ENCODE assay signal across 10 cellular contexts in the genomic region with DNA sequence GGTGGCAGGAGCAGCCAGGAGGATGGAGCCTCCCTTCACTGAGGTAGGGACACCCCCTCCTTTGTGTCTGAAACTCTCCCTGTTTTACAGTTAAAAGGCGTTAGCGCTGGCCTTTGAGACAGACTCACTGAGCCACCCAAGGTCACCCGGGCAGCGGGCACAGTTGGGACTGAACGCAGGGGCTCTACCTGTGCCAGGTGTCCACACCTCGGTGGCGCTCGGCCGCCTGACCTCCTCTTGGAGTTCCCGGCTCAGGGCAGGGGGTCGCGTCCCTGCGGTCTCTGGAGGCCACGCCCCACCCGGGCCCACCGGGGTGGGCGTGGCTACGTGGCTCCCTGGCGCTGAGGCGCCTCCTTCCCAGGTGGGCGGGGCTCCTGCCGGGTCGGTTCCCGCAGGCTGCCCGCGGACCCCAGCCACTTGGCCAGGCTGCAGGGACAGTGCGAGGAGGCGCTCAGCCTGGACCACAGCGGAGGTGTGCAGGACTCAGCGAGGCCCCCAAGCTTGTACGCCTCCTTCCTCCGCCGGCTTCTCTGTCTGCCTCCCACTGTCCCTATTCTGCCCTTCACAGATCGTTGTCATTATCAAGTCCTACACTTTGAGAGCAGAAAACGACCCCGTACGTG. TPM values are rescaled to one million over a fixed set of nuclear protein-coding genes. Genes with fewer than 3 reads are reported as not detected.
A peak's percentile ranks its signal among the peaks of the same experiment; 100 is the strongest.
DNase-seq lines count a peak whose midpoint lies in the region; ATAC-seq, FAIRE-seq and TF ChIP-seq lines count a peak whose summit lies in the region.
"Had no signal": no experiment of that assay in that cellular context is flagged by ENCODE, and none has a peak within 500 bp of the region (broad histone marks: within the 10 kb centered on the region; RNA-seq: fewer than 3 reads in every experiment).

No MANE protein-coding gene starts in this region.

- peak overlapping the region in 1 of 10 donors; percentile 25 for H3K27ac Mint-ChIP-seq in naive thymus-derived CD8-positive, alpha-beta T cell

- DNase-seq in right atrium auricular region (ENCODE audit: low spot score) (no peak), cardiac septum (ENCODE audit: low spot score) (no peak), coronary artery (ENCODE audit: low spot score) (no peak), Ammon's horn (ENCODE audit: low spot score) (no peak), A172 (ENCODE audit: low spot score) (no peak), urothelium cell line (ENCODE audit: low spot score) (no peak)
- peak in 2 of 10 donors; percentile 6 to 12 for DNase-seq in naive thymus-derived CD8-positive, alpha-beta T cell
- DNase-seq: NCI-H446 treated with DMSO at 0.1 percent for 48 hours had no signal

- peak overlapping the region; percentile 76 to 93 (median 86) for H3K4me3 Mint-ChIP-seq in naive thymus-derived CD8-positive, alpha-beta T cell

- intact Hi-C loops in cardiac septum (cut with DNase I), result loop anchor here (10.0 kb wide), 1 partner anchor 256 kb away; no protein-coding TSS in a partner anchor

- H3K9me3 Mint-ChIP-seq in naive thymus-derived CD8-positive, alpha-beta T cell, result peaks cover 0 to 11% (median 3%) of the 10 kb centered on the region in 9 donors

- POLR2A ChIA-PET in naive thymus-derived CD8-positive, alpha-beta T cell (lab: Charles Lee), result no interaction called here

- peaks cover 0 to 14% of the 10 kb centered on the region in 2 donors for H3K27me3 ChIP-seq in right atrium auricular region

- no peaks in the 10 kb centered on the region for H3K36me3 ChIP-seq in right atrium auricular region

- H3K36me3 Mint-ChIP-seq in naive thymus-derived CD8-positive, alpha-beta T cell, result no peaks in the 10 kb centered on the region

- peaks cover 0 to 7% of the 10 kb centered on the region in 2 donors for H3K4me1 ChIP-seq in right atrium auricular region

- TF ChIP-seq CTCF in right atrium auricular region (IDR thresholded peaks at IDR 0.05) (no peak), coronary artery (IDR thresholded peaks at IDR 0.05) (no peak)

- peaks cover 33 to 63% (median 47%) of the 10 kb centered on the region in 5 donors for H3K27me3 Mint-ChIP-seq in naive thymus-derived CD8-positive, alpha-beta T cell

- H3K4me1 Mint-ChIP-seq in naive thymus-derived CD8-positive, alpha-beta T cell, result peaks cover 15 to 24% (median 23%) of the 10 kb centered on the region in 4 donors

- no peak overlapping the region for H3K27ac ChIP-seq in right atrium auricular region
- no peak overlapping the region for H3K27ac ChIP-seq in coronary artery

- ATAC-seq in naive thymus-derived CD8-positive, alpha-beta T cell, result peak; percentile 30 to 48
- ATAC-seq in HG02885 (IDR thresholded peaks at IDR 0.05; ENCODE audit: poor library complexity, unreplicated experiment), result no peak

- FAIRE-seq in urothelium cell line (lab: Jason Lieb, UNC), result no peak

- H3K4me3 ChIP-seq in right atrium auricular region (peak overlapping the region; percentile 11 to 24), coronary artery (peak overlapping the region; percentile 29)

- no peaks in the 10 kb centered on the region for H3K9me3 ChIP-seq in right atrium auricular region

RNA-seq across cellular contexts. Expression of a gene that starts 39.9 kb away (rescaled TPM):
- total RNA-seq in right atrium auricular region (1 to 10 TPM in 1 of 2 donors, under 1 TPM in 1; 0.22 to 2.2 TPM), cardiac septum (0.30 TPM)
- total RNA-seq in naive thymus-derived CD8-positive, alpha-beta T cell, result not detected
- polyA plus RNA-seq in naive thymus-derived CD8-positive, alpha-beta T cell, result not detected
- total RNA-seq in A172 (2014; rRNA removed; shearing (Covaris generic)), result not detected in 2 replicates
- total RNA-seq: mononuclear cell had no signal
